Comparison of ENCODE assay signal across 1 cellular context in genomic region chr18:54263904-54264336, GRCh38.
A peak's percentile ranks its signal among the peaks of the same experiment; 100 is the strongest.
TF ChIP-seq lines count a peak whose summit lies in the region.

No MANE protein-coding gene starts in this region.

TF ChIP-seq in GM12878, 131 proteins besides CTCF, POLR2A, EP300 and RAD21 (continued from another document):
- TF ChIP-seq, protein P1, sequence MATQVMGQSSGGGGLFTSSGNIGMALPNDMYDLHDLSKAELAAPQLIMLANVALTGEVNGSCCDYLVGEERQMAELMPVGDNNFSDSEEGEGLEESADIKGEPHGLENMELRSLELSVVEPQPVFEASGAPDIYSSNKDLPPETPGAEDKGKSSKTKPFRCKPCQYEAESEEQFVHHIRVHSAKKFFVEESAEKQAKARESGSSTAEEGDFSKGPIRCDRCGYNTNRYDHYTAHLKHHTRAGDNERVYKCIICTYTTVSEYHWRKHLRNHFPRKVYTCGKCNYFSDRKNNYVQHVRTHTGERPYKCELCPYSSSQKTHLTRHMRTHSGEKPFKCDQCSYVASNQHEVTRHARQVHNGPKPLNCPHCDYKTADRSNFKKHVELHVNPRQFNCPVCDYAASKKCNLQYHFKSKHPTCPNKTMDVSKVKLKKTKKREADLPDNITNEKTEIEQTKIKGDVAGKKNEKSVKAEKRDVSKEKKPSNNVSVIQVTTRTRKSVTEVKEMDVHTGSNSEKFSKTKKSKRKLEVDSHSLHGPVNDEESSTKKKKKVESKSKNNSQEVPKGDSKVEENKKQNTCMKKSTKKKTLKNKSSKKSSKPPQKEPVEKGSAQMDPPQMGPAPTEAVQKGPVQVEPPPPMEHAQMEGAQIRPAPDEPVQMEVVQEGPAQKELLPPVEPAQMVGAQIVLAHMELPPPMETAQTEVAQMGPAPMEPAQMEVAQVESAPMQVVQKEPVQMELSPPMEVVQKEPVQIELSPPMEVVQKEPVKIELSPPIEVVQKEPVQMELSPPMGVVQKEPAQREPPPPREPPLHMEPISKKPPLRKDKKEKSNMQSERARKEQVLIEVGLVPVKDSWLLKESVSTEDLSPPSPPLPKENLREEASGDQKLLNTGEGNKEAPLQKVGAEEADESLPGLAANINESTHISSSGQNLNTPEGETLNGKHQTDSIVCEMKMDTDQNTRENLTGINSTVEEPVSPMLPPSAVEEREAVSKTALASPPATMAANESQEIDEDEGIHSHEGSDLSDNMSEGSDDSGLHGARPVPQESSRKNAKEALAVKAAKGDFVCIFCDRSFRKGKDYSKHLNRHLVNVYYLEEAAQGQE (IDR thresholded peaks at IDR 0.05; ENCODE audit: low read depth, low read length), result no peak
- TF ChIP-seq ZNF274 (IDR thresholded peaks at IDR 0.05; ENCODE audit: insufficient read depth, insufficient read length) (no peak), ATF2 (IDR thresholded peaks at IDR 0.05; ENCODE audit: low read length) (peak; percentile 82; the same call in 1 of the 2 replicates), JUNB (IDR thresholded peaks at IDR 0.05) (peak; percentile 96), NFIC (IDR thresholded peaks at IDR 0.05; ENCODE audit: low read depth, low read length) (peak; percentile 97), SKIL (IDR thresholded peaks at IDR 0.05; ENCODE audit: low read depth, poor library complexity, severe bottlenecking) (peak; percentile 93), YBX1 (IDR thresholded peaks at IDR 0.05) (no peak), POLR2AphosphoS5 (IDR thresholded peaks at IDR 0.05; ENCODE audit: low read length) (0 out of 2 replicates have a peak, but pooled peaks have one; percentile 22), KAT2A (conservative IDR thresholded peaks at IDR 0.05; ENCODE audit: control insufficient read depth, low read depth, low read length) (no peak), KLF5 (IDR thresholded peaks at IDR 0.05; ENCODE audit: partially characterized antibody) (no peak)
